8 cellular contexts compared by ENCODE assay signal in genomic region chr12:40106655-40107054, GRCh38. TPM values are rescaled to one million over a fixed set of nuclear protein-coding genes. Genes with fewer than 3 reads are reported as not detected.
DNase-seq lines count a peak whose midpoint lies in the region; ATAC-seq and TF ChIP-seq lines count a peak whose summit lies in the region.

No MANE protein-coding gene starts in this region.

- no peaks in the 10 kb centered on the region for H3K9me3 Mint-ChIP-seq in stimulated activated naive CD8-positive, alpha-beta T cell treated with anti-CD3 and anti-CD28 coated beads, Interleukin-15, amount 100 ng/mL, for 72 hours

- H3K4me3 Mint-ChIP-seq in T-helper 17 cell, result peak overlapping the region; percentile 93
- H3K4me3 Mint-ChIP-seq in stimulated activated naive CD8-positive, alpha-beta T cell treated with anti-CD3 and anti-CD28 coated beads, Interleukin-15, amount 100 ng/mL, for 72 hours, result peak overlapping the region; percentile 81 to 83

- no peaks in the 10 kb centered on the region for H3K9me3 ChIP-seq in T-helper 17 cell (ENCODE audit: control insufficient read depth, low read length, poor library complexity, severe bottlenecking)

- no peak for ATAC-seq in T-helper 17 cell
- no peak for ATAC-seq in stimulated activated naive CD8-positive, alpha-beta T cell treated with anti-CD3 and anti-CD28 coated beads, Interleukin-15, amount 100 ng/mL, for 72 hours
- no peak for ATAC-seq in GM18519 (IDR thresholded peaks at IDR 0.05; ENCODE audit: low FRiP score, unreplicated experiment)

- no peak for TF ChIP-seq CTCF in fibroblast of the aortic adventitia (IDR thresholded peaks at IDR 0.05; ENCODE audit: insufficient read depth, low read length)

- H3K36me3 Mint-ChIP-seq in T-helper 17 cell (ENCODE audit: low read depth), result no peaks in the 10 kb centered on the region

- H3K27ac Mint-ChIP-seq in T-helper 17 cell, result peak overlapping the region; percentile 90
- H3K27ac Mint-ChIP-seq in stimulated activated naive CD8-positive, alpha-beta T cell treated with anti-CD3 and anti-CD28 coated beads, Interleukin-15, amount 100 ng/mL, for 72 hours, result no peak overlapping the region

- peaks cover 18% of the 10 kb centered on the region for H3K27me3 Mint-ChIP-seq in T-helper 17 cell
- H3K27me3 Mint-ChIP-seq in stimulated activated naive CD8-positive, alpha-beta T cell treated with anti-CD3 and anti-CD28 coated beads, Interleukin-15, amount 100 ng/mL, for 72 hours, result no peaks in the 10 kb centered on the region

- peak overlapping the region; percentile 82 for H3K4me3 ChIP-seq in fibroblast of the aortic adventitia (ENCODE audit: low read depth, low read length)

- peaks cover 30% of the 10 kb centered on the region for H3K4me1 Mint-ChIP-seq in T-helper 17 cell
- peaks cover 41% of the 10 kb centered on the region for H3K4me1 Mint-ChIP-seq in stimulated activated naive CD8-positive, alpha-beta T cell treated with anti-CD3 and anti-CD28 coated beads, Interleukin-15, amount 100 ng/mL, for 72 hours

- DNase-seq in SHP77 (lab: John Stamatoyannopoulos, UW) (peak; percentile 22 to 42), SHP77 treated with DMSO at 0.1 percent for 48 hours (lab: John Stamatoyannopoulos, UW) (no peak), T-helper 17 cell (no peak), fibroblast of the aortic adventitia (ENCODE audit: low read depth) (peak; percentile 3), SW 1271 (lab: John Stamatoyannopoulos, UW) (no peak)
- no peak for DNase-seq in stimulated activated naive CD8-positive, alpha-beta T cell treated with anti-CD3 and anti-CD28 coated beads, Interleukin-15, amount 100 ng/mL, for 72 hours
- no peak for DNase-seq in stimulated activated naive CD4-positive, alpha-beta T cell treated with Interleukin-2 at 50 U/mL for 16 hours (lab: John Stamatoyannopoulos, UW)

RNA-seq across cellular contexts. Expression of gene SLC2A13, which starts 0.8 kb away (rescaled TPM):
- total RNA-seq in T-helper 17 cell (1 to 10 TPM; 3.0 TPM), fibroblast of the aortic adventitia (ENCODE audit: low replicate concordance) (9.4 and 16.6 TPM in 2 replicates)

Comparison
In these comparisons a context has a peak if more than half of its experiments do, and no peak if none do; other contexts are left out.
1. DNase-seq: peak in SHP77 (2 of 2) and fibroblast of the aortic adventitia (single experiment); none in SHP77 treated with DMSO at 0.1 percent for 48 hours (single experiment), T-helper 17 cell (0 of 3), stimulated activated naive CD8-positive, alpha-beta T cell treated with anti-CD3 and anti-CD28 coated beads, Interleukin-15, amount 100 ng/mL, for 72 hours (0 of 2), stimulated activated naive CD4-positive, alpha-beta T cell treated with Interleukin-2 at 50 U/mL for 16 hours (single experiment) and SW 1271 (0 of 2).